22 cellular contexts compared by ENCODE assay signal in genomic region chr2:1937480-1937879, GRCh38.
DNase-seq lines count a peak whose midpoint lies in the region; ATAC-seq, FAIRE-seq and TF ChIP-seq lines count a peak whose summit lies in the region.
"Had no signal": no experiment of that assay in that cellular context is flagged by ENCODE, and none has a peak within 500 bp of the region (broad histone marks: within the 10 kb centered on the region; RNA-seq: fewer than 3 reads in every experiment).

No MANE protein-coding gene starts in this region.

- no peak for TF ChIP-seq EP300 in sigmoid colon (IDR thresholded peaks at IDR 0.05)

- H3K56ac ChIP-seq in IMR-90 (ENCODE audit: extremely low read depth, insufficient read depth, low read length), result no peak overlapping the region

- no peak overlapping the region for H3K9ac ChIP-seq in IMR-90 (ENCODE audit: low read depth, low read length)
- H3K9ac ChIP-seq: BLaER1 treated with 17β-estradiol and CSF1 and Interleukin-3, amounts not matched to agents 10 nM and 100 nM; GM23248 had no signal

- TF ChIP-seq POLR2A in IMR-90 (IDR thresholded peaks at IDR 0.05; ENCODE audit: low read depth, low read length) (no peak), sigmoid colon (IDR thresholded peaks at IDR 0.05) (no peak)

- H2AK5ac ChIP-seq in IMR-90 (ENCODE audit: low read depth, low read length), result no peak overlapping the region

- peak overlapping the region; percentile 8 for H2AK9ac ChIP-seq in IMR-90 (replicated peaks; ENCODE audit: low read depth, low read length, poor library complexity)

- H3K27ac ChIP-seq in IMR-90 (ENCODE audit: insufficient read depth, low read length), result no peak overlapping the region
- H3K27ac ChIP-seq in sigmoid colon, result no peak overlapping the region
- H3K27ac ChIP-seq: BLaER1 treated with 17β-estradiol and CSF1 and Interleukin-3, amounts not matched to agents 10 nM and 100 nM; GM23248; HL-60 had no signal

- peak overlapping the region; percentile 44 for H3K27ac Mint-ChIP-seq in nephron progenitor cell
- H3K27ac Mint-ChIP-seq: B cell; CD8-positive, alpha-beta T cell; IgD-negative memory B cell had no signal

- no peaks in the 10 kb centered on the region for H3K36me3 Mint-ChIP-seq in nephron progenitor cell (ENCODE audit: low read depth)
- H3K36me3 Mint-ChIP-seq: CD8-positive, alpha-beta T cell; IgD-negative memory B cell had no signal

- H3K9me3 ChIP-seq in IMR-90 (ENCODE audit: control insufficient read depth, insufficient read depth, low read length), result peaks cover 10% of the 10 kb centered on the region; the same call in 1 of the 2 replicates
- H3K9me3 ChIP-seq in sigmoid colon, result no peaks in the 10 kb centered on the region
- H3K9me3 ChIP-seq: BLaER1 treated with 17β-estradiol and CSF1 and Interleukin-3, amounts not matched to agents 10 nM and 100 nM had no signal

- H4K20me1 ChIP-seq in IMR-90 (ENCODE audit: insufficient read depth, low read length), result no peaks in the 10 kb centered on the region
- H4K20me1 ChIP-seq: BLaER1 treated with 17β-estradiol and CSF1 and Interleukin-3, amounts not matched to agents 10 nM and 100 nM had no signal

- H4K5ac ChIP-seq in IMR-90 (ENCODE audit: low read depth, low read length), result no peak overlapping the region

- ATAC-seq in IMR-90 (ENCODE audit: low read depth), result no peak
- ATAC-seq: CD8-positive, alpha-beta T cell had no signal

- no peak overlapping the region for H3K4me3 Mint-ChIP-seq in nephron progenitor cell
- H3K4me3 Mint-ChIP-seq: B cell; CD8-positive, alpha-beta T cell had no signal

- in situ Hi-C loops in IMR-90 (cut with MboI; ENCODE audit: low sequenced_read_pairs), result no loop called here

- POLR2A ChIA-PET in IMR-90 (lab: Charles Lee; ENCODE audit: unreplicated experiment), result no interaction called here
- POLR2A ChIA-PET in GM10248 (lab: Yijun Ruan, JAX), result no interaction called here

- no peak overlapping the region for H3K18ac ChIP-seq in IMR-90 (ENCODE audit: low read depth, low read length)

- no peak overlapping the region for H2BK5ac ChIP-seq in IMR-90 (ENCODE audit: low read depth, low read length, poor library complexity, severe bottlenecking)

- DNase-seq in GM12864 (ENCODE audit: low read depth) (peak; percentile 2), IMR-90 (no peak), nephron progenitor cell (no peak), sigmoid colon (peak; percentile 15), SHP77 (lab: John Stamatoyannopoulos, UW) (no peak), GM10248 (ENCODE audit: extremely low spot score) (no peak), RCC 7860 (ENCODE audit: low spot score) (no peak)
- DNase-seq: Calu3; CD8-positive, alpha-beta T cell; DMS 273 treated with DMSO at 0.1 percent for 48 hours; DMS53; DND-41; EL; GM23248; HCEC 1CT had no signal

- H3K4ac ChIP-seq in IMR-90 (ENCODE audit: low read depth, low read length), result no peak overlapping the region

- dilution Hi-C loops in IMR-90 (cut with HindIII; ENCODE audit: low sequenced_read_pairs, unreplicated experiment), result no loop called here

- no peaks in the 10 kb centered on the region for H3K9me1 ChIP-seq in IMR-90 (ENCODE audit: insufficient read depth, low read length)

- H3K14ac ChIP-seq in IMR-90 (replicated peaks; ENCODE audit: low read depth, low read length), result no peak overlapping the region

- no peak overlapping the region for H3K4me2 ChIP-seq in IMR-90 (ENCODE audit: low read depth, low read length)

- H3K27me3 Mint-ChIP-seq in nephron progenitor cell (ENCODE audit: low read depth, poor library complexity), result peaks cover 19% of the 10 kb centered on the region
- H3K27me3 Mint-ChIP-seq: IgD-negative memory B cell had no signal

- H3K4me1 ChIP-seq in IMR-90 (ENCODE audit: control insufficient read depth, insufficient read depth, low read length) (no peaks in the 10 kb centered on the region), sigmoid colon (no peaks in the 10 kb centered on the region)

- no peak overlapping the region for H2BK120ac ChIP-seq in IMR-90 (ENCODE audit: low read depth, low read length)

- no peaks in the 10 kb centered on the region for H3K79me1 ChIP-seq in IMR-90 (ENCODE audit: low read depth in 1 of 2, low read length in 2 of 2)

- intact Hi-C loops in IMR-90 (cut with micrococcal nuclease), result no loop called here
- intact Hi-C loops in sigmoid colon (cut with DNase I), result no loop called here

- H2BK15ac ChIP-seq in IMR-90 (ENCODE audit: low read depth, low read length), result no peak overlapping the region

- no peak for FAIRE-seq in RCC 7860 (lab: Jason Lieb, UNC)
- FAIRE-seq: GM12892, GM18507, H54 had no signal

- H3K36me3 ChIP-seq in IMR-90 (ENCODE audit: control insufficient read depth, insufficient read depth, low read length) (no peaks in the 10 kb centered on the region), sigmoid colon (no peaks in the 10 kb centered on the region)
- H3K36me3 ChIP-seq: BLaER1 treated with 17β-estradiol and CSF1 and Interleukin-3, amounts not matched to agents 10 nM and 100 nM had no signal

- H2BK20ac ChIP-seq in IMR-90 (ENCODE audit: low read depth, low read length), result no peak overlapping the region

- TF ChIP-seq CTCF in GM12864 (IDR thresholded peaks at IDR 0.05; ENCODE audit: low read depth, low read length, missing control alignments), result no peak
- TF ChIP-seq CTCF in IMR-90 (conservative IDR thresholded peaks at IDR 0.05; ENCODE audit: low read depth, low read length), result no peak
- no peak for TF ChIP-seq CTCF in nephron progenitor cell (IDR thresholded peaks at IDR 0.05)
- no peak for TF ChIP-seq CTCF in sigmoid colon (IDR thresholded peaks at IDR 0.05)
- TF ChIP-seq CTCF in GM10248 (IDR thresholded peaks at IDR 0.05; ENCODE audit: control extremely low read depth, extremely low read depth, low read depth, missing control alignments), result no peak

- no peak overlapping the region for H4K91ac ChIP-seq in IMR-90 (ENCODE audit: insufficient read depth, low read depth, low read length)

- H2AFZ ChIP-seq in IMR-90 (replicated peaks; ENCODE audit: low read length, poor library complexity), result no peak overlapping the region
- H2AFZ ChIP-seq: GM23248 had no signal

- no peaks in the 10 kb centered on the region for H3K9me3 Mint-ChIP-seq in nephron progenitor cell
- H3K9me3 Mint-ChIP-seq: CD8-positive, alpha-beta T cell; IgD-negative memory B cell had no signal

- 73% methylated on average over 8 of the region's 21 CpGs; no CpG with 5 or more reads in 1 of the 2 experiments for WGBS in IMR-90 (ENCODE audit: extremely low coverage in 2 of 2, insufficient read length in 1 of 2), 2 experiments
- 93 to 95% methylated on average over 21 of the region's 21 CpGs for WGBS in sigmoid colon, 2 donors

- H3K27me3 ChIP-seq in IMR-90 (ENCODE audit: control insufficient read depth, insufficient read depth, low read length) (no peaks in the 10 kb centered on the region), sigmoid colon (no peaks in the 10 kb centered on the region)
- H3K27me3 ChIP-seq: BLaER1 treated with 17β-estradiol and CSF1 and Interleukin-3, amounts not matched to agents 10 nM and 100 nM had no signal

- BruUV-seq in IMR-90 (replicated peaks; lab: Mats Ljungman, UMichigan), result no TSS peak

- H3K23ac ChIP-seq in IMR-90 (ENCODE audit: low read depth, low read length), result no peak overlapping the region

- H4K8ac ChIP-seq in IMR-90 (ENCODE audit: low read depth in 2 of 2, low read length in 2 of 2), result no peak overlapping the region

- H3K4me3 ChIP-seq in GM12864 (ENCODE audit: low read depth, low read length) (no peak overlapping the region), IMR-90 (ENCODE audit: insufficient read depth, low read depth, low read length) (no peak overlapping the region), sigmoid colon (no peak overlapping the region)
- H3K4me3 ChIP-seq: BLaER1 treated with 17β-estradiol and CSF1 and Interleukin-3, amounts not matched to agents 10 nM and 100 nM; GM23248 had no signal

- TF ChIP-seq RAD21 in IMR-90 (IDR thresholded peaks at IDR 0.05; ENCODE audit: low read length), result no peak

- CTCF ChIA-PET in IMR-90 (lab: Yijun Ruan, JAX), result no interaction called here
- CTCF ChIA-PET in GM10248 (lab: Yijun Ruan, JAX), result no interaction called here

- H3K4me1 Mint-ChIP-seq in nephron progenitor cell, result no peaks in the 10 kb centered on the region
- H3K4me1 Mint-ChIP-seq: B cell, IgD-negative memory B cell had no signal

TF ChIP-seq in IMR-90, 13 proteins besides CTCF, POLR2A, EP300 and RAD21:
- TF ChIP-seq MAFK (IDR thresholded peaks at IDR 0.05; ENCODE audit: low read depth, low read length), result no peak
- TF ChIP-seq CEBPB (IDR thresholded peaks at IDR 0.05; ENCODE audit: low read depth, low read length), result no peak
- no peak for TF ChIP-seq ELK1 (IDR thresholded peaks at IDR 0.05; ENCODE audit: borderline replicate concordance, low read depth, low read length)
- TF ChIP-seq FOS (IDR thresholded peaks at IDR 0.05; ENCODE audit: low read depth, low read length), result no peak
- TF ChIP-seq, protein P1, sequence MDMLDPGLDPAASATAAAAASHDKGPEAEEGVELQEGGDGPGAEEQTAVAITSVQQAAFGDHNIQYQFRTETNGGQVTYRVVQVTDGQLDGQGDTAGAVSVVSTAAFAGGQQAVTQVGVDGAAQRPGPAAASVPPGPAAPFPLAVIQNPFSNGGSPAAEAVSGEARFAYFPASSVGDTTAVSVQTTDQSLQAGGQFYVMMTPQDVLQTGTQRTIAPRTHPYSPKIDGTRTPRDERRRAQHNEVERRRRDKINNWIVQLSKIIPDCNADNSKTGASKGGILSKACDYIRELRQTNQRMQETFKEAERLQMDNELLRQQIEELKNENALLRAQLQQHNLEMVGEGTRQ (IDR thresholded peaks at IDR 0.05; ENCODE audit: low read depth, low read length), result no peak
- TF ChIP-seq CHD1 (IDR thresholded peaks at IDR 0.05; ENCODE audit: low read depth, low read length), result no peak
- no peak for TF ChIP-seq RFX5 (IDR thresholded peaks at IDR 0.05; ENCODE audit: low read depth, low read length)
- no peak for TF ChIP-seq MAZ (IDR thresholded peaks at IDR 0.05; ENCODE audit: borderline replicate concordance, low read depth, low read length)
- TF ChIP-seq NFE2L2 (IDR thresholded peaks at IDR 0.05; ENCODE audit: low read depth, low read length), result no peak
- no peak for TF ChIP-seq MXI1 (IDR thresholded peaks at IDR 0.05; ENCODE audit: borderline replicate concordance, low read depth, low read length)
- no peak for TF ChIP-seq RCOR1 (IDR thresholded peaks at IDR 0.05; ENCODE audit: insufficient replicate concordance, low read length)
- no peak for TF ChIP-seq BHLHE40 (IDR thresholded peaks at IDR 0.05; ENCODE audit: low read depth, low read length)
- TF ChIP-seq SMC3 (IDR thresholded peaks at IDR 0.05; ENCODE audit: low read depth, low read length), result no peak

Comparison
In these comparisons a context has a peak if more than half of its experiments do, and no peak if none do; other contexts are left out.
1. DNase-seq: peak in GM12864 (single experiment) and sigmoid colon (single experiment); none in IMR-90 (single experiment), nephron progenitor cell (single experiment), SHP77 (0 of 2), GM10248 (single experiment) and RCC 7860 (single experiment).